13 cellular contexts compared by ENCODE assay signal in the genomic region with DNA sequence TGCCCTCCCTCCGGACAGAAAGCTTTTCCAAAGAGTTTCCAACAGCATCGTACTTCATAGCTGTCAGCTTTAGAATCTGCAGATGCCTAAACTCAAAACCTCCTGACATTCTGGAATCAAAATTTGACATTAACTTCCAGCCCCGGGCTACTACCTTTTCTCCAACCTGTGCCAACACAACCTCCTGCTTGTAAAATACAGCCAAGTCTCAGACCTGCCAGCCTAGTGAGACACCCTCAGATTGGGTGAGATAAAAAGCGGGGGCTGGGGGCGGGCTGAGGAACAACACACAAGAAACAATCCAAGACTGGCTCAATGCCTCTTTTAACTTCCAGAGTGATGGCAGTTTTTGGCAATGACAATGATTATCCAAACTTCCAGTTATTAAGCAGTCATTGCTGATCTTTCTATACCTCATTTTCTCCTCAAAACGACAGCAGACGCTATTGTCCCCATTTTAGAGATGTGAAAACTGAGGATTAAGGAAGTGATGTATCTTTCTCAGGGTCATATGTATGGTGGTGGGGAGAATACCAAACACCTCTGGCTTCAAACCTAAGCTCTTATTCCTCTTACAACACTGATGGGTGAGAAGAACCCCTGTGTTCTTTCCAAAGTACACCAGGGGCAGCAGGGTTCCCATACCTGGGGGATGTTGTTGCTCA. TPM values are rescaled to one million over a fixed set of nuclear protein-coding genes. Genes with fewer than 3 reads are reported as not detected.
A peak's percentile ranks its signal among the peaks of the same experiment; 100 is the strongest.
DNase-seq lines count a peak whose midpoint lies in the region; ATAC-seq, FAIRE-seq and TF ChIP-seq lines count a peak whose summit lies in the region.
"Had no signal": no experiment of that assay in that cellular context is flagged by ENCODE, and none has a peak within 500 bp of the region (broad histone marks: within the 10 kb centered on the region; RNA-seq: fewer than 3 reads in every experiment).

No MANE protein-coding gene starts in this region.

- DNase-seq in HepG2 (ENCODE audit: low spot score) (no peak), right lobe of liver (no peak), epithelial cell of proximal tubule (ENCODE audit: low read depth) (no peak), nephron progenitor cell (no peak), NCI-H1417 treated with DMSO at 0.1 percent for 48 hours (lab: John Stamatoyannopoulos, UW) (no peak), HCEC 1CT (no peak), T-cell (no peak)
- DNase-seq: effector memory CD4-positive, alpha-beta T cell; NCI-H1092; NCI-H345; right cardiac atrium had no signal

- no peaks in the 10 kb centered on the region for H4K20me1 ChIP-seq in HepG2 (ENCODE audit: insufficient read depth, low read length)

- H3K4me1 ChIP-seq in HepG2 (ENCODE audit: insufficient read depth, low read length) (no peaks in the 10 kb centered on the region), right lobe of liver (peaks cover 0 to 13% (median 0%) of the 10 kb centered on the region in 4 donors)

- ATAC-seq in HepG2, result no peak
- ATAC-seq in right lobe of liver, result no peak
- ATAC-seq in GM18867 (IDR thresholded peaks at IDR 0.05; ENCODE audit: unreplicated experiment), result no peak
- no peak for ATAC-seq in T-cell (replicated peaks in 1 of 4)
- ATAC-seq: right cardiac atrium had no signal

- TF ChIP-seq RAD21 in HepG2 (CRISPR knock-in tag; IDR thresholded peaks at IDR 0.05), result no peak

- TF ChIP-seq POLR2A in HepG2 (IDR thresholded peaks at IDR 0.05; ENCODE audit: insufficient read depth in 1 of 2, low read depth in 2 of 2, low read length in 2 of 2), result no peak
- TF ChIP-seq POLR2A in right lobe of liver (IDR thresholded peaks at IDR 0.05), result no peak

- no peaks in the 10 kb centered on the region for H3K79me2 ChIP-seq in HepG2 (ENCODE audit: insufficient read depth, low read length)

- in situ Hi-C loops in HepG2 (cut with HindIII; ENCODE audit: extremely low pct_ligation_motif_present, low pct_unique_long_range_greater_than_20kb), result no loop called here

- H3K9me3 Mint-ChIP-seq in nephron progenitor cell, result no peaks in the 10 kb centered on the region
- no peaks in the 10 kb centered on the region for H3K9me3 Mint-ChIP-seq in T-cell

- intact Hi-C loops in HepG2 (cut with micrococcal nuclease; ENCODE audit: unreplicated experiment), result no loop called here
- intact Hi-C loops in right lobe of liver (cut with DNase I), result no loop called here

- H3K27ac ChIP-seq in HepG2 (ENCODE audit: extremely low read length, insufficient read depth, low read length) (no peak overlapping the region), right lobe of liver (no peak overlapping the region)

- H3K4me3 ChIP-seq in HepG2 (replicated peaks in 1 of 3; ENCODE audit: insufficient read depth in 1 of 3, low read depth in 2 of 3, low read length in 3 of 3) (no peak overlapping the region), right lobe of liver (no peak overlapping the region), epithelial cell of proximal tubule (ENCODE audit: low read depth, low read length) (peak overlapping the region; percentile 69)

- POLR2A ChIA-PET in HepG2 (lab: Yijun Ruan, JAX), result no interaction called here
- POLR2A ChIA-PET in T-cell (lab: Charles Lee), result no interaction called here

- H3K36me3 Mint-ChIP-seq in nephron progenitor cell (ENCODE audit: low read depth) (no peaks in the 10 kb centered on the region), T-cell (no peaks in the 10 kb centered on the region)

- H3K36me3 ChIP-seq in HepG2 (replicated peaks in 1 of 2; ENCODE audit: control insufficient read depth in 1 of 2, insufficient read depth in 2 of 2, low read length in 2 of 2), result no peaks in the 10 kb centered on the region
- H3K36me3 ChIP-seq in right lobe of liver, result no peaks in the 10 kb centered on the region

- H3K4me1 Mint-ChIP-seq in nephron progenitor cell (peaks cover 45% of the 10 kb centered on the region), T-cell (peaks cover 0 to 7% (median 3%) of the 10 kb centered on the region in 3 donors)

- 5% methylated on average over 7 of the region's 7 CpGs for WGBS in HepG2 (ENCODE audit: low lambda C conversion rate)
- 64% methylated on average over 5 of the region's 7 CpGs for WGBS in right lobe of liver (ENCODE audit: insufficient coverage, low coverage, low lambda C conversion rate, missing lambda C conversion rate)

- H3K27ac Mint-ChIP-seq in nephron progenitor cell, result no peak overlapping the region
- no peak overlapping the region for H3K27ac Mint-ChIP-seq in T-cell

- H3K27me3 Mint-ChIP-seq in nephron progenitor cell (ENCODE audit: low read depth, poor library complexity) (peaks cover 50% of the 10 kb centered on the region), T-cell (peaks cover 70% of the 10 kb centered on the region in 2 donors)

- H3K4me2 ChIP-seq in HepG2 (ENCODE audit: low read depth, low read length), result no peak overlapping the region

- TF ChIP-seq CTCF in HepG2 (CRISPR knock-in tag; IDR thresholded peaks at IDR 0.05) (no peak), right lobe of liver (IDR thresholded peaks at IDR 0.05) (no peak), epithelial cell of proximal tubule (conservative IDR thresholded peaks at IDR 0.05; ENCODE audit: low read depth, low read length) (no peak), nephron progenitor cell (IDR thresholded peaks at IDR 0.05) (no peak)

- H2AFZ ChIP-seq in HepG2 (ENCODE audit: low read length), result no peak overlapping the region

- peak overlapping the region; percentile 84 for H3K4me3 Mint-ChIP-seq in nephron progenitor cell
- H3K4me3 Mint-ChIP-seq in T-cell, result no peak overlapping the region

- no peak overlapping the region for H3K9ac ChIP-seq in HepG2 (ENCODE audit: insufficient read depth, low read depth, low read length)

- no TSS peak for BruUV-seq in HepG2 (replicated peaks; lab: Mats Ljungman, UMichigan)

- FAIRE-seq in HepG2 (lab: Jason Lieb, UNC), result no peak
- FAIRE-seq: A204.1 had no signal

- TF ChIP-seq EP300 in HepG2 (IDR thresholded peaks at IDR 0.05; ENCODE audit: low read depth in 2 of 2, low read length in 2 of 2) (no peak), HepG2 (CRISPR knock-in tag; IDR thresholded peaks at IDR 0.05; ENCODE audit: borderline replicate concordance) (no peak)

- CTCF ChIA-PET in HepG2 (lab: Yijun Ruan, JAX; ENCODE audit: low intra/inter-chr PET ratio, low total read pairs), result no interaction called here
- CTCF ChIA-PET in T-cell (lab: Charles Lee), result no interaction called here

- H3K9me3 ChIP-seq in HepG2 (ENCODE audit: low read length) (no peaks in the 10 kb centered on the region), right lobe of liver (no peaks in the 10 kb centered on the region)

- H3K27me3 ChIP-seq in HepG2 (ENCODE audit: control insufficient read depth in 1 of 2, insufficient read depth in 2 of 2, low read length in 2 of 2) (peaks cover 0 to 9% of the 10 kb centered on the region in 2 experiments; a peak in 2 of 5 replicates), right lobe of liver (peaks cover 0 to 5% of the 10 kb centered on the region in 2 donors)

TF ChIP-seq in HepG2, 621 proteins besides CTCF, POLR2A, EP300 and RAD21:
- peak; percentile 29; the same call in 1 of the 2 replicates for TF ChIP-seq ZNF629 (CRISPR knock-in tag; conservative IDR thresholded peaks at IDR 0.05)
- no peak for TF ChIP-seq KDM4B (CRISPR knock-in tag; IDR thresholded peaks at IDR 0.05)

RNA-seq across cellular contexts. Expression of a gene that starts 1.2 kb away (rescaled TPM):
- not detected in 2 replicates for total RNA-seq in HepG2 (2016; rRNA removed; fragmentation: Illumina TruSeq; extraction: Trizol)
- total RNA-seq in HepG2 (2016; cell fraction: cytosol; rRNA removed; fragmentation: Illumina TruSeq; extraction: Trizol; ENCODE audit: low read depth), result not detected in 2 replicates
- not detected in 2 replicates for total RNA-seq in HepG2 (2016; cell fraction: insoluble cytoplasmic fraction; rRNA removed; fragmentation: Illumina TruSeq; extraction: Trizol)
- total RNA-seq in HepG2 (2016; cell fraction: membrane; rRNA removed; fragmentation: Illumina TruSeq; extraction: Trizol), result not detected in 2 replicates
- total RNA-seq in HepG2 (2016; cell fraction: nucleus; rRNA removed; fragmentation: Illumina TruSeq; extraction: Trizol), result not detected in 2 replicates
- polyA plus RNA-seq in HepG2 (2011; rRNA removed), result not detected in 2 replicates
- polyA plus RNA-seq in HepG2 (2011; cell fraction: cytosol; rRNA removed), result not detected in 2 replicates
- polyA plus RNA-seq in HepG2 (2011; cell fraction: nucleus; rRNA removed), result not detected in 2 replicates
- not detected in 2 replicates for polyA plus RNA-seq in HepG2 (2012)
- not detected in 2 replicates for polyA plus RNA-seq in HepG2 (2016; cell fraction: cytosol; fragmentation: Illumina TruSeq; extraction: Trizol; ENCODE audit: low read depth)
- not detected in 2 replicates for polyA plus RNA-seq in HepG2 (2016; cell fraction: insoluble cytoplasmic fraction; fragmentation: Illumina TruSeq; extraction: Trizol; ENCODE audit: low read depth)
- not detected in 2 replicates for polyA plus RNA-seq in HepG2 (2016; cell fraction: membrane; fragmentation: Illumina TruSeq; extraction: Trizol; ENCODE audit: low read depth)
- not detected in 2 replicates for polyA plus RNA-seq in HepG2 (2016; cell fraction: nucleus; fragmentation: Illumina TruSeq; extraction: Trizol; ENCODE audit: insufficient read depth, low read depth)
- polyA minus RNA-seq in HepG2 (2011; rRNA and poly(A)+ RNA removed; ENCODE audit: low replicate concordance), result 0.09 TPM in 1 of 2 replicates, not detected in the other
- polyA minus RNA-seq in HepG2 (2011; cell fraction: cytosol; rRNA and poly(A)+ RNA removed), result not detected in 2 replicates
- not detected in 2 replicates for polyA minus RNA-seq in HepG2 (2011; cell fraction: nucleus; rRNA and poly(A)+ RNA removed)
- total RNA-seq in right lobe of liver, result 1 to 10 TPM; 1.7 to 9.3 (median 4.0) TPM
- 66.1 and 68.9 TPM in 2 replicates for total RNA-seq in epithelial cell of proximal tubule
- total RNA-seq in T-cell, result under 1 TPM in 3 of 5 donors, not detected in 2; 0.16 to 0.29 (median 0.20) TPM
